In genomic region chr7:33128990-33129805, GRCh38 we compare ENCODE assay signal across 8 cellular contexts. TPM values are rescaled to one million over a fixed set of nuclear protein-coding genes. Genes with fewer than 3 reads are reported as not detected.
DNase-seq lines count a peak whose midpoint lies in the region; ATAC-seq and TF ChIP-seq lines count a peak whose summit lies in the region.

TSS of gene BBS9 (plus strand) at chr7:33129564. CDS start at chr7:33146253, 16,689 bp downstream.

- H3K27me3 ChIP-seq in BJ (ENCODE audit: control insufficient read depth, insufficient read depth, low read length) (no peaks in the 10 kb centered on the region), kidney epithelial cell (ENCODE audit: control insufficient read depth, insufficient read depth, low read length) (no peaks in the 10 kb centered on the region)

- TF ChIP-seq CTCF in BJ (IDR thresholded peaks at IDR 0.05; ENCODE audit: insufficient read depth, low read depth, low read length) (0 out of 2 replicates have a peak, but pooled peaks have one; percentile 18), choroid plexus epithelial cell (conservative IDR thresholded peaks at IDR 0.05; ENCODE audit: low read depth, low read length) (peak; percentile 19), kidney epithelial cell (IDR thresholded peaks at IDR 0.05; ENCODE audit: insufficient read depth, low read length, poor library complexity, severe bottlenecking) (no peak)

- H3K4me3 ChIP-seq in BJ (ENCODE audit: low read depth, low read length), result peak within 1 kb of the TSS; percentile 61
- H3K4me3 ChIP-seq in choroid plexus epithelial cell (ENCODE audit: low read depth, low read length), result peak within 1 kb of the TSS; percentile 86
- peak within 1 kb of the TSS; percentile 75 for H3K4me3 ChIP-seq in kidney epithelial cell (ENCODE audit: low read depth, low read length)

- peak; percentile 100 for ATAC-seq in HG03439 (IDR thresholded peaks at IDR 0.05; ENCODE audit: unreplicated experiment)

- POLR2A ChIA-PET in BJ (lab: Charles Lee), result interaction anchor here (0.6 kb wide), 1 partner anchor 355 kb away, joined by 3 read pairs; no protein-coding TSS in a partner anchor

- H3K36me3 ChIP-seq in BJ (ENCODE audit: control insufficient read depth, insufficient read depth, low read length) (no peaks in the 10 kb centered on the region), kidney epithelial cell (ENCODE audit: control insufficient read depth, insufficient read depth, low read length) (no peaks in the 10 kb centered on the region)

- CTCF ChIA-PET in BJ (lab: Yijun Ruan, JAX), result no interaction called here

- DNase-seq in BJ (ENCODE audit: low read depth), result peak; percentile 74
- peak; percentile 88 for DNase-seq in GM19238 (ENCODE audit: insufficient read length, low spot score)
- DNase-seq in NCI-H510A (lab: John Stamatoyannopoulos, UW), result peak; percentile 89
- DNase-seq in activated CD4-positive, alpha-beta T cell treated with anti-CD3 and anti-CD28 coated beads for 24 hours (ENCODE audit: low read depth in 2 of 2), result peak; percentile 87 to 89
- peak; percentile 97 for DNase-seq in choroid plexus epithelial cell (ENCODE audit: low read depth)
- peak; percentile 85 for DNase-seq in kidney epithelial cell (ENCODE audit: low read depth)
- peak; percentile 95 for DNase-seq in stimulated activated CD4-positive, alpha-beta T cell treated with anti-CD3 and anti-CD28 coated beads, Interleukin-15, amount 100 ng/mL, for 24 hours

RNA-seq across cellular contexts. Expression of gene BBS9, which starts in this region (rescaled TPM):
- 6.5 and 10.9 TPM in 2 replicates for polyA plus RNA-seq in BJ (2011; rRNA removed)
- 22.2 and 25.6 TPM in 2 replicates for polyA minus RNA-seq in BJ (2011; rRNA and poly(A)+ RNA removed)
- total RNA-seq in kidney epithelial cell, result 17.4 and 20.4 TPM in 2 replicates

Comparison
In these comparisons a context has a peak if more than half of its experiments do, and no peak if none do; other contexts are left out.
1. Peak in every context shown above with its lines: DNase-seq, ATAC-seq and H3K4me3 ChIP-seq.